ENCODE assay signal across 13 cellular contexts in genomic region chr4:73451404-73451803, GRCh38. TPM values are rescaled to one million over a fixed set of nuclear protein-coding genes. Genes with fewer than 3 reads are reported as not detected.
A peak's percentile ranks its signal among the peaks of the same experiment; 100 is the strongest.
DNase-seq lines count a peak whose midpoint lies in the region; ATAC-seq and TF ChIP-seq lines count a peak whose summit lies in the region.
"Had no signal": no experiment of that assay in that cellular context is flagged by ENCODE, and none has a peak within 500 bp of the region (broad histone marks: within the 10 kb centered on the region; RNA-seq: fewer than 3 reads in every experiment).

No MANE protein-coding gene starts in this region.

- no peak for ATAC-seq in HG03025 (IDR thresholded peaks at IDR 0.05; ENCODE audit: low FRiP score, unreplicated experiment)

- TF ChIP-seq CTCF in colonic mucosa (IDR thresholded peaks at IDR 0.05) (no peak), spleen (IDR thresholded peaks at IDR 0.05 in 8 of 11, conservative IDR thresholded peaks at IDR 0.05 in 3 of 11) (no peak)

- H3K36me3 ChIP-seq in colonic mucosa (no peaks in the 10 kb centered on the region), spleen (no peaks in the 10 kb centered on the region)
- H3K36me3 ChIP-seq: upper lobe of left lung had no signal

- no peak overlapping the region for H3K9ac ChIP-seq in colonic mucosa (ENCODE audit: low read depth in 2 of 2, low read length in 2 of 2)

- no peaks in the 10 kb centered on the region for H3K9me3 ChIP-seq in colonic mucosa
- no peaks in the 10 kb centered on the region for H3K9me3 ChIP-seq in spleen
- H3K9me3 ChIP-seq: upper lobe of left lung had no signal

- H3K27me3 ChIP-seq in colonic mucosa (no peaks in the 10 kb centered on the region), spleen (replicated peaks in 1 of 7) (no peaks in the 10 kb centered on the region)
- H3K27me3 ChIP-seq: upper lobe of left lung had no signal

- H3K27ac ChIP-seq in colonic mucosa, result no peak overlapping the region
- H3K27ac ChIP-seq in spleen, result no peak overlapping the region
- H3K27ac ChIP-seq: skin epidermis, upper lobe of left lung had no signal

- no peak for TF ChIP-seq POLR2A in spleen (IDR thresholded peaks at IDR 0.05)

- H3K4me3 ChIP-seq in colonic mucosa (no peak overlapping the region), spleen (no peak overlapping the region)
- H3K4me3 ChIP-seq: skin epidermis, upper lobe of left lung had no signal

- intact Hi-C loops in colonic mucosa (cut with DNase I) (no loop called here), spleen (cut with DNase I; ENCODE audit: low total_unique reads) (no loop called here)

- DNase-seq in Daoy (ENCODE audit: low read depth) (peak; percentile 62), NCI-H1105 treated with DMSO at 0.1 percent for 48 hours (lab: John Stamatoyannopoulos, UW) (peak; percentile 26), SHP77 treated with DMSO at 0.1 percent for 48 hours (lab: John Stamatoyannopoulos, UW) (peak; percentile 12), iPS-NIHi7 (ENCODE audit: extremely low spot score) (peak; percentile 54), DMS153 treated with DMSO at 0.1 percent for 48 hours (lab: John Stamatoyannopoulos, UW; ENCODE audit: unreplicated experiment) (no peak), colonic mucosa (no peak), spleen (no peak)
- DNase-seq: CD4-positive, CD25-positive, alpha-beta regulatory T cell; RPMI8226; upper lobe of left lung had no signal

- 73 to 90% (median 78%) methylated on average over 3 of the region's 3 CpGs for WGBS in spleen, 5 donors

- H3K4me1 ChIP-seq in colonic mucosa (no peaks in the 10 kb centered on the region), spleen (no peaks in the 10 kb centered on the region)
- H3K4me1 ChIP-seq: upper lobe of left lung had no signal

RNA-seq across cellular contexts. Expression of gene AFP, which starts 15.4 kb away (rescaled TPM):
- total RNA-seq in Daoy (2014; rRNA removed; shearing (Covaris generic)), result 0.91 TPM in 1 of 2 replicates, not detected in the other
- total RNA-seq in colonic mucosa (1 to 10 TPM in 1 of 2 donors, under 1 TPM in 1; 0.48 to 4.6 TPM), spleen (not detected)
- polyA plus RNA-seq in spleen, result not detected
- total RNA-seq: CD4-positive, CD25-positive, alpha-beta regulatory T cell; endothelial cell of umbilical vein had no signal
- polyA plus RNA-seq: CD4-positive, CD25-positive, alpha-beta regulatory T cell; endothelial cell of umbilical vein had no signal

RNA-seq across cellular contexts. Expression of gene AFM, which starts 30.1 kb away (rescaled TPM):
- total RNA-seq in Daoy (2014; rRNA removed; shearing (Covaris generic)), result not detected in 2 replicates
- total RNA-seq in colonic mucosa, result under 1 TPM in 1 of 2 donors, not detected in 1; 0.27 TPM
- total RNA-seq in spleen, result not detected
- polyA plus RNA-seq in spleen, result not detected
- total RNA-seq: CD4-positive, CD25-positive, alpha-beta regulatory T cell; endothelial cell of umbilical vein had no signal
- polyA plus RNA-seq: CD4-positive, CD25-positive, alpha-beta regulatory T cell; endothelial cell of umbilical vein had no signal

RNA-seq across cellular contexts. Expression of gene ALB, which starts 47.3 kb away (rescaled TPM):
- total RNA-seq in Daoy (2014; rRNA removed; shearing (Covaris generic)), result not detected in 2 replicates
- total RNA-seq in colonic mucosa (10 to 100 TPM in 1 of 2 donors, 1 to 10 TPM in 1; 3.2 to 65.4 TPM), spleen (10 to 100 TPM in 1 of 7 donors, 1 to 10 TPM in 2, under 1 TPM in 1, not detected in 3; 0.46 to 16.2 (median 1.5) TPM)
- under 1 TPM; 0.58 to 0.85 (median 0.83) TPM for polyA plus RNA-seq in spleen
- total RNA-seq: CD4-positive, CD25-positive, alpha-beta regulatory T cell; endothelial cell of umbilical vein had no signal
- polyA plus RNA-seq: CD4-positive, CD25-positive, alpha-beta regulatory T cell; endothelial cell of umbilical vein had no signal

Comparison
In these comparisons a context has a peak if more than half of its experiments do, and no peak if none do; other contexts are left out.
1. DNase-seq: peak in Daoy (single experiment), NCI-H1105 treated with DMSO at 0.1 percent for 48 hours (single experiment), SHP77 treated with DMSO at 0.1 percent for 48 hours (single experiment) and iPS-NIHi7 (single experiment); none in DMS153 treated with DMSO at 0.1 percent for 48 hours (single experiment), colonic mucosa (single experiment) and spleen (single experiment).